In genomic region chr17:59844884-59845594, GRCh38 we compare ENCODE assay signal across 8 cellular contexts. TPM values are rescaled to one million over a fixed set of nuclear protein-coding genes. Genes with fewer than 3 reads are reported as not detected.
DNase-seq lines count a peak whose midpoint lies in the region; ATAC-seq and TF ChIP-seq lines count a peak whose summit lies in the region.

No MANE protein-coding gene starts in this region.

- no peak for TF ChIP-seq CTCF in liver (IDR thresholded peaks at IDR 0.05; ENCODE audit: low read depth, low read length, missing input control)

- H3K36me3 ChIP-seq in liver (ENCODE audit: control insufficient read depth in 4 of 4, insufficient read depth in 3 of 4, low read depth in 1 of 4, low read length in 3 of 4) (peaks cover 0 to 8% (median 2%) of the 10 kb centered on the region in 4 donors), MG63 (peaks cover 24% of the 10 kb centered on the region)

- no peaks in the 10 kb centered on the region for H3K27me3 Mint-ChIP-seq in activated naive CD8-positive, alpha-beta T cell treated with anti-CD3 and anti-CD28 coated beads, Interleukin-2, amount 10 ng/mL, durations not matched to agents 7 days and 5 days

- H3K9me3 ChIP-seq in liver (ENCODE audit: control insufficient read depth in 4 of 4, low read length in 3 of 4) (no peaks in the 10 kb centered on the region), MG63 (no peaks in the 10 kb centered on the region)

- H3K9me3 Mint-ChIP-seq in activated naive CD8-positive, alpha-beta T cell treated with anti-CD3 and anti-CD28 coated beads, Interleukin-2, amount 10 ng/mL, durations not matched to agents 7 days and 5 days: no peaks in the 10 kb centered on the region

- H3K4me3 ChIP-seq in liver (ENCODE audit: low read depth in 1 of 3, low read length in 3 of 3): no peak overlapping the region
- no peak overlapping the region for H3K4me3 ChIP-seq in MG63

- H3K27me3 ChIP-seq in liver (ENCODE audit: control insufficient read depth in 4 of 4, insufficient read depth in 4 of 4, low read length in 3 of 4) (no peaks in the 10 kb centered on the region), MG63 (no peaks in the 10 kb centered on the region)

- TF ChIP-seq RAD21 in liver (IDR thresholded peaks at IDR 0.05): no peak

- H3K9ac ChIP-seq in liver (ENCODE audit: low read depth in 1 of 2, low read length in 2 of 2): peak overlapping the region in 1 of 2 donors; percentile 55

- peaks cover 14 to 44% (median 32%) of the 10 kb centered on the region in 4 donors for H3K4me1 ChIP-seq in liver (ENCODE audit: control insufficient read depth in 4 of 4, insufficient read depth in 4 of 4, low read length in 3 of 4)

- H3K27ac ChIP-seq in liver (ENCODE audit: low read depth in 1 of 2, low read length in 2 of 2): peak overlapping the region; percentile 96 to 99

- POLR2A ChIA-PET in activated naive CD8-positive, alpha-beta T cell treated with anti-CD3 and anti-CD28 coated beads, Interleukin-2, amount 10 ng/mL, durations not matched to agents 7 days and 5 days (lab: Charles Lee): interaction anchor here (0.5 to 3.2 kb wide), 9 partner anchors 7 to 225 kb away, joined by 3 to 19 read pairs (median 4); no protein-coding TSS in a partner anchor

- ATAC-seq in activated naive CD8-positive, alpha-beta T cell treated with anti-CD3 and anti-CD28 coated beads, Interleukin-2, amount 10 ng/mL, durations not matched to agents 7 days and 5 days (ENCODE audit: low read depth): no peak
- no peak for ATAC-seq in HG02973 (IDR thresholded peaks at IDR 0.05; ENCODE audit: unreplicated experiment)
- no peak for ATAC-seq in left colon

- peak overlapping the region; percentile 57 for H3K27ac Mint-ChIP-seq in activated naive CD8-positive, alpha-beta T cell treated with anti-CD3 and anti-CD28 coated beads, Interleukin-2, amount 10 ng/mL, durations not matched to agents 7 days and 5 days

- H3K4me1 Mint-ChIP-seq in activated naive CD8-positive, alpha-beta T cell treated with anti-CD3 and anti-CD28 coated beads, Interleukin-2, amount 10 ng/mL, durations not matched to agents 7 days and 5 days: peaks cover 55% of the 10 kb centered on the region

- DNase-seq in A172 (ENCODE audit: low spot score): peak; percentile 60
- DNase-seq in HCEC 1CT: peak; percentile 30
- no peak for DNase-seq in activated naive CD8-positive, alpha-beta T cell treated with anti-CD3 and anti-CD28 coated beads, Interleukin-2, amount 10 ng/mL, durations not matched to agents 7 days and 5 days
- DNase-seq in globus pallidus (ENCODE audit: low spot score): no peak
- no peak for DNase-seq in MG63
- no peak for DNase-seq in left colon

- intact Hi-C loops in left colon (cut with DNase I, micrococcal nuclease): no loop called here

- WGBS in liver: 67% methylated on average over 3 of the region's 3 CpGs

- no peak overlapping the region for H3K4me3 Mint-ChIP-seq in activated naive CD8-positive, alpha-beta T cell treated with anti-CD3 and anti-CD28 coated beads, Interleukin-2, amount 10 ng/mL, durations not matched to agents 7 days and 5 days

- peaks cover 30% of the 10 kb centered on the region for H3K36me3 Mint-ChIP-seq in activated naive CD8-positive, alpha-beta T cell treated with anti-CD3 and anti-CD28 coated beads, Interleukin-2, amount 10 ng/mL, durations not matched to agents 7 days and 5 days

TF ChIP-seq in liver, 16 proteins besides CTCF, POLR2A, EP300 and RAD21:
- TF ChIP-seq TAF1 (conservative IDR thresholded peaks at IDR 0.05) (peak; percentile 1), NR2F2 (IDR thresholded peaks at IDR 0.05) (no peak)

RNA-seq across cellular contexts. Expression of gene TUBD1, which starts 47.7 kb away (rescaled TPM):
- total RNA-seq in A172 (2014; rRNA removed; shearing (Covaris generic)): 9.9 and 19.2 TPM in 2 replicates
- 10 to 100 TPM; 16.5 to 21.1 TPM for total RNA-seq in activated naive CD8-positive, alpha-beta T cell treated with anti-CD3 and anti-CD28 coated beads, Interleukin-2, amount 10 ng/mL, durations not matched to agents 7 days and 5 days
- total RNA-seq in liver (10 to 100 TPM in 1 of 2 donors, 1 to 10 TPM in 1; 8.5 to 12.7 TPM), left colon (1 to 10 TPM; 6.0 to 6.1 TPM)
- 1 to 10 TPM; 2.1 to 3.5 TPM for polyA plus RNA-seq in liver
- total RNA-seq in MG63 (2014; rRNA removed; shearing (Covaris generic); ENCODE audit: low replicate concordance): 12.9 and 13.6 TPM in 2 replicates

RNA-seq across cellular contexts. Expression of gene RPS6KB1, which starts 47.9 kb away (rescaled TPM):
- 29.1 and 32.7 TPM in 2 replicates for total RNA-seq in A172 (2014; rRNA removed; shearing (Covaris generic))
- 10 to 100 TPM; 46.3 to 49.4 TPM for total RNA-seq in activated naive CD8-positive, alpha-beta T cell treated with anti-CD3 and anti-CD28 coated beads, Interleukin-2, amount 10 ng/mL, durations not matched to agents 7 days and 5 days
- total RNA-seq in liver (10 to 100 TPM; 17.2 to 22.1 TPM), left colon (10 to 100 TPM; 27.0 to 29.3 TPM)
- 10 to 100 TPM in 1 of 2 donors, 1 to 10 TPM in 1; 5.6 to 13.4 TPM for polyA plus RNA-seq in liver
- 10.0 and 10.7 TPM in 2 replicates for total RNA-seq in MG63 (2014; rRNA removed; shearing (Covaris generic); ENCODE audit: low replicate concordance)

Comparison
In these comparisons a context has a peak if more than half of its experiments do, and no peak if none do; other contexts are left out.
1. DNase-seq: peak in A172 (single experiment) and HCEC 1CT (single experiment); none in activated naive CD8-positive, alpha-beta T cell treated with anti-CD3 and anti-CD28 coated beads, Interleukin-2, amount 10 ng/mL, durations not matched to agents 7 days and 5 days (single experiment), globus pallidus (single experiment), MG63 (single experiment) and left colon (0 of 2).